In the genomic region with DNA sequence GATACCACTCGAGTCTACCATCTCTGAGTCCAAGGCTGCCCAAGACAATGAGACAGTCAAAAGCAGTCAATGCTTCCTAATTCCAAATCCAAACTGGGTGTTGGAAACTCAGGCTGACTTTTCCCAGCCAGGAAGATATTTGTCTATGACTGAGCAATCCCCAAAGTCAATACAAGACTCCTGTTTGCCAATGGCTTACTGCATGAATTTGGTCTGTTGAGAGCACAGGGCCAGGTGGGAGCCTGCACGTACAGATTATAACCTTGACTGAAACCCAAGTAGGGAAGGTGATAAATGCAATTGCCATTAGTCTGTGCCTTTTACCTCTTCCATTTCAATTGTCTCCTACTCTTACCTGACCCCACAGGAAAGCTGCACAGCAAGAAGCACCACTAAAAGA, we compare ENCODE assay signal across 16 cellular contexts.
DNase-seq lines count a peak whose midpoint lies in the region; ATAC-seq and TF ChIP-seq lines count a peak whose summit lies in the region.
"Had no signal": no experiment of that assay in that cellular context is flagged by ENCODE, and none has a peak within 500 bp of the region (broad histone marks: within the 10 kb centered on the region; RNA-seq: fewer than 3 reads in every experiment).

No MANE protein-coding gene starts in this region.

- no peak for ATAC-seq in HG03378 (IDR thresholded peaks at IDR 0.05; ENCODE audit: unreplicated experiment)
- ATAC-seq: Panc1, SK-N-SH treated with all-trans-retinoic acid at 6 μM for 48 hours had no signal

- H3K9me3 Mint-ChIP-seq in immature natural killer cell, result peaks cover 0 to 25% (median 3%) of the 10 kb centered on the region in 6 donors
- H3K9me3 Mint-ChIP-seq: HFFc6 had no signal

- no peaks in the 10 kb centered on the region for H3K4me1 Mint-ChIP-seq in immature natural killer cell

- H3K36me3 Mint-ChIP-seq in immature natural killer cell, result no peaks in the 10 kb centered on the region

- no peak for TF ChIP-seq CTCF in LNCaP clone FGC (IDR thresholded peaks at IDR 0.05; ENCODE audit: control insufficient read depth, extremely low read depth, insufficient read depth)

- H3K4me3 Mint-ChIP-seq in immature natural killer cell, result no peak overlapping the region
- H3K4me3 Mint-ChIP-seq: HFFc6 had no signal

- DNase-seq in COLO668 (lab: John Stamatoyannopoulos, UW; ENCODE audit: unreplicated experiment), result peak; percentile 27
- DNase-seq in LNCaP clone FGC (ENCODE audit: low read depth), result peak; percentile 48
- DNase-seq in NCI-H2107 treated with DMSO at 0.1 percent for 48 hours (lab: John Stamatoyannopoulos, UW; ENCODE audit: unreplicated experiment), result peak; percentile 53
- DNase-seq in SHP77 (lab: John Stamatoyannopoulos, UW), result peak; percentile 48 to 60
- DNase-seq in immature natural killer cell, result no peak
- no peak for DNase-seq in NCI-H226
- DNase-seq in Kasumi-1 (lab: John Stamatoyannopoulos, UW), result no peak
- DNase-seq: C1 segment of cervical spinal cord, DMS 273 treated with DMSO at 0.1 percent for 48 hours, HFFc6, IMR-90, NCI-H2227 treated with DMSO at 0.1 percent for 48 hours, NCI-H748 treated with DMSO at 0.1 percent for 48 hours had no signal

- H3K4me3 ChIP-seq in LNCaP clone FGC (ENCODE audit: low read depth, low read length), result no peak overlapping the region

- H3K27me3 Mint-ChIP-seq in immature natural killer cell (ENCODE audit: low read depth in 3 of 3), result no peaks in the 10 kb centered on the region

- no peak overlapping the region for H3K27ac Mint-ChIP-seq in immature natural killer cell
- H3K27ac Mint-ChIP-seq: HFFc6 had no signal

Comparison
In these comparisons a context has a peak if more than half of its experiments do, and no peak if none do; other contexts are left out.
1. DNase-seq: peak in COLO668 (single experiment), LNCaP clone FGC (single experiment), NCI-H2107 treated with DMSO at 0.1 percent for 48 hours (single experiment) and SHP77 (2 of 2); none in immature natural killer cell (0 of 3), NCI-H226 (single experiment) and Kasumi-1 (0 of 2).